15 cellular contexts compared by ENCODE assay signal in the genomic region with DNA sequence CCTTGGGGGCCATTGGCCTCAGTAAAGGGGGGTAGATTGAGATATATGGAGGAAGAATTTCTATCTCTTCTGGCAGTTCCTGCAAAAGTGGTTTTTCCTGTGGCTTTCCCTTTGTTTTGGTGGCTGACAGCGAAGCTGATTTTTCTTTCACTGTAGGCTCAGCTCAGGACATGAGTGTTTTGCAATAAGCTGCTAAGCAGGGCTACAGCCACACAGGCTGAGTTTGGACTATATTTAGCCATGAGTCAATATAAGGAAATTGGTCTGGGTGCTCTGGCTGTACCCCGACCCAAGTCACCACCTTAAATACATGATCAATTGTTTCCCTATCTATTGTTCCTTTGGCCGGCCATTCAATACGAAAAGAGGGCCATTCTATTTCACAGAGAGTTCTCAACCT.
DNase-seq lines count a peak whose midpoint lies in the region; ATAC-seq and TF ChIP-seq lines count a peak whose summit lies in the region.
"Had no signal": no experiment of that assay in that cellular context is flagged by ENCODE, and none has a peak within 500 bp of the region (broad histone marks: within the 10 kb centered on the region; RNA-seq: fewer than 3 reads in every experiment).

No MANE protein-coding gene starts in this region.

- in situ Hi-C loops in KBM-7 (cut with MboI; ENCODE audit: low pct_unique_long_range_greater_than_20kb, low sequenced_read_pairs), result no loop called here

- H3K4me3 ChIP-seq in fibroblast of mammary gland (ENCODE audit: control insufficient read depth, low read depth, low read length) (no peak overlapping the region), skeletal muscle tissue (ENCODE audit: low read length in 3 of 3) (peak overlapping the region in 1 of 3 donors; percentile 6)
- H3K4me3 ChIP-seq: left ventricle myocardium inferior, thoracic aorta had no signal

- ATAC-seq in GM21529 (IDR thresholded peaks at IDR 0.05; ENCODE audit: unreplicated experiment) (no peak), HG02938 (IDR thresholded peaks at IDR 0.05; ENCODE audit: unreplicated experiment) (no peak)
- ATAC-seq: activated CD4-positive, CD25-positive, alpha-beta regulatory T cell treated with anti-CD3 and anti-CD28 coated beads, Interleukin-2, amount 50 U/mL, for 24 hours had no signal

- H3K9me3 ChIP-seq in skeletal muscle tissue (ENCODE audit: control insufficient read depth in 3 of 3, low read length in 3 of 3), result no peaks in the 10 kb centered on the region
- H3K9me3 ChIP-seq: left ventricle myocardium inferior, thoracic aorta had no signal

- TF ChIP-seq CTCF in fibroblast of mammary gland (conservative IDR thresholded peaks at IDR 0.05; ENCODE audit: control insufficient read depth, insufficient read depth, low read depth, low read length), result no peak

- H3K27me3 ChIP-seq in skeletal muscle tissue (ENCODE audit: control insufficient read depth in 3 of 3, insufficient read depth in 3 of 3, low read length in 3 of 3), result no peaks in the 10 kb centered on the region

- peaks cover 0 to 14% (median 6%) of the 10 kb centered on the region in 3 donors for H3K4me1 ChIP-seq in skeletal muscle tissue (ENCODE audit: control insufficient read depth in 3 of 3, insufficient read depth in 3 of 3, low read length in 3 of 3)
- H3K4me1 ChIP-seq: left ventricle myocardium inferior, parathyroid adenoma had no signal

- DNase-seq in KBM-7 (peak; percentile 37), SKM-1 treated with dmso at 0.1 percent for 144 hours (lab: John Stamatoyannopoulos, UW; ENCODE audit: unreplicated experiment) (peak; percentile 67), fibroblast of mammary gland (ENCODE audit: low read depth) (peak; percentile 69), mucosa of gallbladder (ENCODE audit: low spot score) (no peak)
- DNase-seq: left ventricle myocardium inferior, NCI-H1694, NCI-H2227 treated with DMSO at 0.1 percent for 48 hours, Right ventricle myocardium superior, small intestine had no signal

- peak overlapping the region; percentile 36 for H3K27ac ChIP-seq in skeletal muscle tissue (ENCODE audit: low read depth, low read length)
- H3K27ac ChIP-seq: left ventricle myocardium inferior, parathyroid adenoma, thoracic aorta had no signal

- H3K36me3 ChIP-seq in skeletal muscle tissue (ENCODE audit: control insufficient read depth in 3 of 3, insufficient read depth in 3 of 3, low read length in 3 of 3), result no peaks in the 10 kb centered on the region
- H3K36me3 ChIP-seq: left ventricle myocardium inferior, thoracic aorta had no signal

- H3K9ac ChIP-seq in skeletal muscle tissue (ENCODE audit: low read depth in 1 of 3, low read length in 3 of 3), result peak overlapping the region in 1 of 3 donors; percentile 41
- H3K9ac ChIP-seq: parathyroid adenoma had no signal
